40 cellular contexts compared by ENCODE assay signal in the genomic region with DNA sequence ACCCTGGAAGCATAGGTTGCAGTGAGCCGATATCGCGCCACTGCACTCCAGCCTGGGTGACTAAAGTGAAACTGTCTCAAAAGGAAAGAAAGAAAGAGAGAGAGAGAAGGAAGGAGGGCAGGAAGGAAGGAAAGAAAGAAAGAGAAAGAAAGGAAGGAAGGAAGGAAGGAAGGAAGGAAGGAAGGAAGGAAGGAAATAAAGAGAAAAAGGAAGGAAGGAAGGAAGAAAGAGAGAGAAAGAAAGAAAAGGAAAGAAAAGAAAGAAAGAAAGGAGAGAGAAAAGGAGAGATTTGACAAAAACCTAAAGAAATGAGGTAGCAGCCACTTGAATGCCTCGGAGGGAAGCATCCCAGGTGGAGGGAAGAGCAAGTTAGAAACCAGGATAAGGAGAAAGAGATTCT. TPM values are rescaled to one million over a fixed set of nuclear protein-coding genes. Genes with fewer than 3 reads are reported as not detected.
"Had no signal": no experiment of that assay in that cellular context is flagged by ENCODE, and none has a peak within 500 bp of the region (broad histone marks: within the 10 kb centered on the region; RNA-seq: fewer than 3 reads in every experiment).

No MANE protein-coding gene starts in this region.

- H3K36me3 ChIP-seq: ascending aorta, cardiac muscle cell, WERI-Rb-1 had no signal

- H3K4me1 Mint-ChIP-seq: activated CD4-positive, alpha-beta memory T cell treated with anti-CD3 and anti-CD28 coated beads, Interleukin-2, amount 10 ng/mL, durations not matched to agents 7 days and 5 days; activated CD4-positive, alpha-beta T cell treated with anti-CD3 and anti-CD28 coated beads for 36 hours; activated CD4-positive, alpha-beta T cell treated with anti-CD3 and anti-CD28 coated beads, Interleukin-2, amount 10 ng/mL, durations not matched to agents 7 days and 5 days; activated CD8-positive, alpha-beta memory T cell treated with anti-CD3 and anti-CD28 coated beads, Interleukin-2, amount 10 ng/mL, durations not matched to agents 7 days and 5 days; activated naive CD4-positive, alpha-beta T cell treated with anti-CD3 and anti-CD28 coated beads, Interleukin-2, amount 10 ng/mL, durations not matched to agents 7 days and 5 days; activated naive CD4-positive, alpha-beta T cell treated with anti-CD3 and anti-CD28 coated beads, Interleukin-2, amount 50 U/mL, for 24 hours; activated naive CD8-positive, alpha-beta T cell treated with anti-CD3 and anti-CD28 coated beads, Interleukin-2, amount 10 ng/mL, durations not matched to agents 7 days and 5 days; activated naive CD8-positive, alpha-beta T cell treated with anti-CD3 and anti-CD28 coated beads, Interleukin-2, amount 50 U/mL, for 24 hours; brain; central memory CD8-positive, alpha-beta T cell; WTC11 had no signal

- H3K27ac Mint-ChIP-seq: activated CD4-positive, alpha-beta memory T cell treated with anti-CD3 and anti-CD28 coated beads, Interleukin-2, amount 10 ng/mL, durations not matched to agents 7 days and 5 days; activated CD4-positive, alpha-beta T cell treated with anti-CD3 and anti-CD28 coated beads for 36 hours; activated CD4-positive, alpha-beta T cell treated with anti-CD3 and anti-CD28 coated beads, Interleukin-2, amount 10 ng/mL, durations not matched to agents 7 days and 5 days; activated CD8-positive, alpha-beta memory T cell treated with anti-CD3 and anti-CD28 coated beads, Interleukin-2, amount 10 ng/mL, durations not matched to agents 7 days and 5 days; activated CD8-positive, alpha-beta T cell treated with anti-CD3 and anti-CD28 coated beads, Interleukin-2, amount 10 ng/mL, durations not matched to agents 7 days and 5 days; activated naive CD4-positive, alpha-beta T cell treated with anti-CD3 and anti-CD28 coated beads, Interleukin-2, amount 10 ng/mL, durations not matched to agents 7 days and 5 days; activated naive CD4-positive, alpha-beta T cell treated with anti-CD3 and anti-CD28 coated beads, Interleukin-2, amount 50 U/mL, for 24 hours; activated naive CD8-positive, alpha-beta T cell; activated naive CD8-positive, alpha-beta T cell treated with anti-CD3 and anti-CD28 coated beads, Interleukin-2, amount 10 ng/mL, durations not matched to agents 7 days and 5 days; activated naive CD8-positive, alpha-beta T cell treated with anti-CD3 and anti-CD28 coated beads, Interleukin-2, amount 50 U/mL, for 24 hours; activated T-cell treated with anti-CD3 and anti-CD28 coated beads, Interleukin-2, amount 50 U/mL, for 24 hours; activated T-helper 2 cell treated with anti-CD3 and anti-CD28 coated beads, Interferon-gamma antibody, Interleukin-2, Interleukin-4, amounts not matched to agents 10 μg/mL and 5 μg/mL and 100 μg/mL, durations not matched to agents 14 hours and 24 hours and 36 hours; brain; T-helper 1 cell treated with Interleukin-12 subunit alpha and Interleukin-12 subunit beta and Interleukin-4 antibody, amounts not matched to agents 30 μg/mL and 1 μg/mL, for 36 hours; T-helper 2 cell treated with Interferon-gamma antibody and Interleukin-4, amounts not matched to agents 5 μg/mL and 100 μg/mL, for 36 hours; WTC11 had no signal

- H3K4me3 Mint-ChIP-seq: activated CD4-positive, alpha-beta memory T cell treated with anti-CD3 and anti-CD28 coated beads, Interleukin-2, amount 10 ng/mL, durations not matched to agents 7 days and 5 days; activated CD4-positive, alpha-beta T cell treated with anti-CD3 and anti-CD28 coated beads for 36 hours; activated CD4-positive, alpha-beta T cell treated with anti-CD3 and anti-CD28 coated beads, Interleukin-2, amount 10 ng/mL, durations not matched to agents 7 days and 5 days; activated CD8-positive, alpha-beta memory T cell treated with anti-CD3 and anti-CD28 coated beads, Interleukin-2, amount 10 ng/mL, durations not matched to agents 7 days and 5 days; activated CD8-positive, alpha-beta T cell treated with anti-CD3 and anti-CD28 coated beads, Interleukin-2, amount 10 ng/mL, durations not matched to agents 7 days and 5 days; activated naive CD4-positive, alpha-beta T cell treated with anti-CD3 and anti-CD28 coated beads, Interleukin-2, amount 10 ng/mL, durations not matched to agents 7 days and 5 days; activated naive CD4-positive, alpha-beta T cell treated with anti-CD3 and anti-CD28 coated beads, Interleukin-2, amount 50 U/mL, for 24 hours; activated naive CD8-positive, alpha-beta T cell; activated naive CD8-positive, alpha-beta T cell treated with anti-CD3 and anti-CD28 coated beads, Interleukin-2, amount 10 ng/mL, durations not matched to agents 7 days and 5 days; activated naive CD8-positive, alpha-beta T cell treated with anti-CD3 and anti-CD28 coated beads, Interleukin-2, amount 50 U/mL, for 24 hours; activated T-cell treated with anti-CD3 and anti-CD28 coated beads, Interleukin-2, amount 50 U/mL, for 24 hours; brain; central memory CD8-positive, alpha-beta T cell; T-helper 1 cell treated with Interleukin-12 subunit alpha and Interleukin-12 subunit beta and Interleukin-4 antibody, amounts not matched to agents 30 μg/mL and 1 μg/mL, for 36 hours; T-helper 2 cell treated with Interferon-gamma antibody and Interleukin-4, amounts not matched to agents 5 μg/mL and 100 μg/mL, for 36 hours; WTC11 had no signal

- H3K4me1 ChIP-seq: ascending aorta had no signal

- ATAC-seq: activated CD4-positive, alpha-beta T cell treated with anti-CD3 and anti-CD28 coated beads for 36 hours; activated CD4-positive, CD25-positive, alpha-beta regulatory T cell treated with anti-CD3 and anti-CD28 coated beads, Interleukin-2, amount 50 U/mL, for 24 hours; activated CD8-positive, alpha-beta memory T cell treated with anti-CD3 and anti-CD28 coated beads, Interleukin-2, amount 10 ng/mL, durations not matched to agents 7 days and 5 days; activated CD8-positive, alpha-beta T cell treated with anti-CD3 and anti-CD28 coated beads, Interleukin-2, amount 10 ng/mL, durations not matched to agents 7 days and 5 days; activated naive CD8-positive, alpha-beta T cell treated with anti-CD3 and anti-CD28 coated beads, Interleukin-2, amount 50 U/mL, for 24 hours; WTC11 had no signal

- H3K27me3 Mint-ChIP-seq: activated CD4-positive, alpha-beta memory T cell treated with anti-CD3 and anti-CD28 coated beads, Interleukin-2, amount 10 ng/mL, durations not matched to agents 7 days and 5 days; activated CD8-positive, alpha-beta memory T cell treated with anti-CD3 and anti-CD28 coated beads, Interleukin-2, amount 10 ng/mL, durations not matched to agents 7 days and 5 days; activated naive CD8-positive, alpha-beta T cell treated with anti-CD3 and anti-CD28 coated beads, Interleukin-2, amount 10 ng/mL, durations not matched to agents 7 days and 5 days; central memory CD8-positive, alpha-beta T cell had no signal

- H3K9me3 ChIP-seq: ascending aorta had no signal

- FAIRE-seq: bronchial epithelial cell, TTC549 had no signal

- DNase-seq: activated CD4-positive, alpha-beta memory T cell treated with anti-CD3 and anti-CD28 coated beads, Interleukin-2, amount 10 ng/mL, durations not matched to agents 7 days and 5 days; activated CD4-positive, alpha-beta T cell treated with anti-CD3 and anti-CD28 coated beads for 1 hour; activated CD4-positive, alpha-beta T cell treated with anti-CD3 and anti-CD28 coated beads for 36 hours; activated CD4-positive, alpha-beta T cell treated with anti-CD3 and anti-CD28 coated beads for 48 hours; activated CD4-positive, alpha-beta T cell treated with anti-CD3 and anti-CD28 coated beads, Interleukin-2, amount 10 ng/mL, durations not matched to agents 7 days and 5 days; activated CD4-positive, alpha-beta T cell treated with anti-CD3 and anti-CD28 coated beads, Interleukin-2, amount 50 U/mL, for 48 hours; activated CD4-positive, CD25-positive, alpha-beta regulatory T cell; activated CD8-positive, alpha-beta memory T cell treated with anti-CD3 and anti-CD28 coated beads for 24 hours; activated CD8-positive, alpha-beta memory T cell treated with anti-CD3 and anti-CD28 coated beads, Interleukin-2, amount 10 ng/mL, durations not matched to agents 7 days and 5 days; activated CD8-positive, alpha-beta memory T cell treated with anti-CD3 and anti-CD28 coated beads, Interleukin-2, amount 50 U/mL, for 48 hours; activated CD8-positive, alpha-beta T cell treated with anti-CD3 and anti-CD28 coated beads, Interleukin-2, amount 10 ng/mL, durations not matched to agents 7 days and 5 days; activated effector memory CD4-positive, alpha-beta T cell treated with Interleukin-2 at 50 U/mL for 16 hours; activated gamma-delta T cell; activated naive CD4-positive, alpha-beta T cell treated with anti-CD3 and anti-CD28 coated beads, Interleukin-2, amount 10 ng/mL, durations not matched to agents 7 days and 5 days; activated naive CD4-positive, alpha-beta T cell treated with Interleukin-2 at 50 U/mL for 16 hours; activated naive CD8-positive, alpha-beta T cell treated with anti-CD3 and anti-CD28 coated beads, Interleukin-2, amount 10 ng/mL, durations not matched to agents 7 days and 5 days; activated naive CD8-positive, alpha-beta T cell treated with anti-CD3 and anti-CD28 coated beads, Interleukin-2, amount 50 U/mL, for 24 hours; activated T-cell treated with anti-CD3 and anti-CD28 coated beads, Interleukin-2, amount 50 U/mL, for 24 hours; activated T-cell treated with anti-CD3 and anti-CD28 coated beads, Interleukin-2, amount 50 U/mL, for 48 hours; amygdala; anterior cingulate cortex; caudate nucleus; cerebellar nuclear complex; T-helper 1 cell; T-helper 2 cell; T-helper 9 cell; WERI-Rb-1 had no signal

- H3K27me3 ChIP-seq: ascending aorta, cardiac muscle cell had no signal

- H3K9me3 Mint-ChIP-seq: activated CD4-positive, alpha-beta memory T cell treated with anti-CD3 and anti-CD28 coated beads, Interleukin-2, amount 10 ng/mL, durations not matched to agents 7 days and 5 days; activated CD4-positive, alpha-beta T cell treated with anti-CD3 and anti-CD28 coated beads, Interleukin-2, amount 10 ng/mL, durations not matched to agents 7 days and 5 days; activated naive CD8-positive, alpha-beta T cell treated with anti-CD3 and anti-CD28 coated beads, Interleukin-2, amount 10 ng/mL, durations not matched to agents 7 days and 5 days; activated naive CD8-positive, alpha-beta T cell treated with anti-CD3 and anti-CD28 coated beads, Interleukin-2, amount 50 U/mL, for 24 hours; activated T-cell treated with anti-CD3 and anti-CD28 coated beads, Interleukin-2, amount 50 U/mL, for 24 hours; activated T-helper 2 cell treated with anti-CD3 and anti-CD28 coated beads, Interferon-gamma antibody, Interleukin-2, Interleukin-4, amounts not matched to agents 10 μg/mL and 5 μg/mL and 100 μg/mL, durations not matched to agents 14 hours and 24 hours and 36 hours; T-helper 2 cell treated with Interferon-gamma antibody and Interleukin-4, amounts not matched to agents 5 μg/mL and 100 μg/mL, for 36 hours; WTC11 had no signal

- H3K27ac ChIP-seq: ascending aorta, cardiac muscle cell, WERI-Rb-1 had no signal

- H3K4me3 ChIP-seq: ascending aorta, cardiac muscle cell had no signal

RNA-seq across cellular contexts. Expression of a gene that starts 44.6 kb away (rescaled TPM):
- total RNA-seq: activated CD4-positive, alpha-beta memory T cell treated with anti-CD3 and anti-CD28 coated beads, Interleukin-2, amount 10 ng/mL, durations not matched to agents 7 days and 5 days; activated CD4-positive, alpha-beta T cell treated with anti-CD3 and anti-CD28 coated beads for 36 hours; activated CD8-positive, alpha-beta memory T cell treated with anti-CD3 and anti-CD28 coated beads, Interleukin-2, amount 10 ng/mL, durations not matched to agents 7 days and 5 days; activated CD8-positive, alpha-beta T cell treated with anti-CD3 and anti-CD28 coated beads, Interleukin-2, amount 10 ng/mL, durations not matched to agents 7 days and 5 days; activated naive CD8-positive, alpha-beta T cell treated with anti-CD3 and anti-CD28 coated beads, Interleukin-2, amount 10 ng/mL, durations not matched to agents 7 days and 5 days; activated T-helper 2 cell treated with anti-CD3 and anti-CD28 coated beads, Interferon-gamma antibody, Interleukin-2, Interleukin-4, amounts not matched to agents 10 μg/mL and 5 μg/mL and 100 μg/mL, durations not matched to agents 14 hours and 24 hours and 36 hours; ascending aorta; bronchial epithelial cell had no signal
